Comparison of ENCODE assay signal across 10 cellular contexts in genomic region chr16:27752241-27752640, GRCh38.
"Had no signal": no experiment of that assay in that cellular context is flagged by ENCODE, and none has a peak within 500 bp of the region (broad histone marks: within the 10 kb centered on the region; RNA-seq: fewer than 3 reads in every experiment).

No MANE protein-coding gene starts in this region.

- H3K36me3 ChIP-seq: HAP-1 had no signal

- H3K4me3 ChIP-seq: GM23248, HAP-1 had no signal

- H3K9ac ChIP-seq: GM23248, KMS-11 had no signal

- ATAC-seq: HCT116, HepG2 had no signal

- H3K27ac ChIP-seq: GM23248, HL-60, KMS-11 had no signal

- H3K9me3 ChIP-seq: HAP-1 had no signal

- DNase-seq: GM23248, GOT3, H7, HFFc6, KBM-7 had no signal

- H3K4me1 ChIP-seq: HAP-1 had no signal

- H3K4me2 ChIP-seq: KMS-11 had no signal
